ENCODE assay signal across 1 cellular context in the genomic region with DNA sequence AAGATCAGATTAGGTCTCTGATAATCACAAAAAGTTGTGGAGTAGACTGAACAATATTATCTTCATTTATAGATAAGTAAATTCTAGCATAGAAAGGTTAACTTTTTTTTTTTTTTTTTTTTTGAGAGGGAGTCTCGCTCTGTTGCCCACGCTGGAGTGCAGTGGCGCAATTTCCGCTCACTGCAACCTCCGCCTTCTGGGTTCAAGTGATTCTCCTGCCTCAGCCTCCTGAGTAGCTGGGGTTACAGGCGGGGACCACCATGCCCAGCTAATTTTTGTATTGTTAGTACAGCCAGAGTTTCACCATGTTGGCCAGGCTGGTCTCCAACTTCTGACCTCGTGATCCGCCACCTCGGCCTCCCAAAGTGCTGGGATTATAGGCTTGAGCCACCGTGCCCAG.
TF ChIP-seq lines count a peak whose summit lies in the region.

No MANE protein-coding gene starts in this region.

TF ChIP-seq in GM12878, 131 proteins besides CTCF, POLR2A, EP300 and RAD21:
- TF ChIP-seq, protein P1, sequence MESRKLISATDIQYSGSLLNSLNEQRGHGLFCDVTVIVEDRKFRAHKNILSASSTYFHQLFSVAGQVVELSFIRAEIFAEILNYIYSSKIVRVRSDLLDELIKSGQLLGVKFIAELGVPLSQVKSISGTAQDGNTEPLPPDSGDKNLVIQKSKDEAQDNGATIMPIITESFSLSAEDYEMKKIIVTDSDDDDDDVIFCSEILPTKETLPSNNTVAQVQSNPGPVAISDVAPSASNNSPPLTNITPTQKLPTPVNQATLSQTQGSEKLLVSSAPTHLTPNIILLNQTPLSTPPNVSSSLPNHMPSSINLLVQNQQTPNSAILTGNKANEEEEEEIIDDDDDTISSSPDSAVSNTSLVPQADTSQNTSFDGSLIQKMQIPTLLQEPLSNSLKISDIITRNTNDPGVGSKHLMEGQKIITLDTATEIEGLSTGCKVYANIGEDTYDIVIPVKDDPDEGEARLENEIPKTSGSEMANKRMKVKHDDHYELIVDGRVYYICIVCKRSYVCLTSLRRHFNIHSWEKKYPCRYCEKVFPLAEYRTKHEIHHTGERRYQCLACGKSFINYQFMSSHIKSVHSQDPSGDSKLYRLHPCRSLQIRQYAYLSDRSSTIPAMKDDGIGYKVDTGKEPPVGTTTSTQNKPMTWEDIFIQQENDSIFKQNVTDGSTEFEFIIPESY (IDR thresholded peaks at IDR 0.05): peak; percentile 80
- TF ChIP-seq, protein P2, sequence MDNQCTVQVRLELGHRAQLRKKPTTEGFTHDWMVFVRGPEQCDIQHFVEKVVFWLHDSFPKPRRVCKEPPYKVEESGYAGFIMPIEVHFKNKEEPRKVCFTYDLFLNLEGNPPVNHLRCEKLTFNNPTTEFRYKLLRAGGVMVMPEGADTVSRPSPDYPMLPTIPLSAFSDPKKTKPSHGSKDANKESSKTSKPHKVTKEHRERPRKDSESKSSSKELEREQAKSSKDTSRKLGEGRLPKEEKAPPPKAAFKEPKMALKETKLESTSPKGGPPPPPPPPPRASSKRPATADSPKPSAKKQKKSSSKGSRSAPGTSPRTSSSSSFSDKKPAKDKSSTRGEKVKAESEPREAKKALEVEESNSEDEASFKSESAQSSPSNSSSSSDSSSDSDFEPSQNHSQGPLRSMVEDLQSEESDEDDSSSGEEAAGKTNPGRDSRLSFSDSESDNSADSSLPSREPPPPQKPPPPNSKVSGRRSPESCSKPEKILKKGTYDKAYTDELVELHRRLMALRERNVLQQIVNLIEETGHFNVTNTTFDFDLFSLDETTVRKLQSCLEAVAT (IDR thresholded peaks at IDR 0.05): 0 out of 2 replicates have a peak, but pooled peaks have one; percentile 26
